In the genomic region with DNA sequence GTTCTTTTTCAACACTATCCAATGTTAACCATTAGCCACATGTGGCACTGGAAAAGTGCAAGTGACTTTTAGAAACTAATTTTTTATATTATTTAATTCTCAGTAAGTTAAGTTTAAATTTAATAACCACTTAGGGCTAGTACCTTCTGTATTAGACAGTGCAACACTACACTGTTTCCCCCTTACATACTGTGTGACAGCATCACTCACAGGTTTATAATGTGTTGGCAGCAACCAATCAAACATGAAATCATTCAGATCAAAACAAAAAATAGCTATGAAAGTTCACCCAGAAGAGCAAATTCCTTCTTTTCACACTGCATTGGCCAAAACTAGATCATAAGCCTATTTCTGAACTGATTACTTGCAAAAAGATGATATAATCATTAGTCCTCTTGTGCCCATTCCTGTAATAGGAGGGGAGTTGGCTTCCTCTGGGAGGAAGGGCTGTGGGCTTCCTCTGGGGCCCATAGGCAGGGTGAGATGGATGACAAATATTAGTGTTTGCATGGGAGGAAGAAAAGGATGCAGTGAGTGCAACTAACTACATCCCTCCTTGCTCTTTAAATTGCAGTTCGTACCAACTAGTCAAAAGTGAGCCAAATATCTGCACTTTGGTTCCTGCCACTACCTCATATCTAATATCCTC, we compare ENCODE assay signal across 18 cellular contexts.
"Had no signal": no experiment of that assay in that cellular context is flagged by ENCODE, and none has a peak within 500 bp of the region (broad histone marks: within the 10 kb centered on the region; RNA-seq: fewer than 3 reads in every experiment).

No MANE protein-coding gene starts in this region.

- H3K4me1 ChIP-seq: colonic mucosa, lower lobe of right lung, sigmoid colon, testis had no signal

- H3K27me3 ChIP-seq: colonic mucosa, sigmoid colon, testis had no signal

- H3K4me3 ChIP-seq: colonic mucosa, lower lobe of right lung, sigmoid colon, testis had no signal

- H3K27ac ChIP-seq: colonic mucosa, lower lobe of right lung, sigmoid colon, testis had no signal

- H3K36me3 ChIP-seq: colonic mucosa, lower lobe of right lung, sigmoid colon had no signal

- DNase-seq: activated CD4-positive, alpha-beta T cell treated with anti-CD3 and anti-CD28 coated beads, Interleukin-2, amount 10 ng/mL, durations not matched to agents 24 days and 14 days; activated CD8-positive, alpha-beta T cell treated with anti-CD3 and anti-CD28 coated beads for 36 hours; activated naive CD4-positive, alpha-beta T cell treated with anti-CD3 and anti-CD28 coated beads, Interleukin-2, amount 10 ng/mL, durations not matched to agents 7 days and 5 days; activated naive CD8-positive, alpha-beta T cell treated with anti-CD3 and anti-CD28 coated beads, Interleukin-2, amount 50 U/mL, for 24 hours; activated T-cell treated with anti-CD3 and anti-CD28 coated beads, Interleukin-2, amount 50 U/mL, for 1 hour; anterior cingulate cortex; colonic mucosa; hypothalamus; islet precursor cell; left colon; lower lobe of right lung; sigmoid colon; stimulated activated CD4-positive, alpha-beta T cell treated with anti-CD3 and anti-CD28 coated beads, Interleukin-4, amount 100 ng/mL, for 24 hours; T-cell; T-helper 9 cell; testis had no signal

- H3K9me3 ChIP-seq: colonic mucosa, lower lobe of right lung, sigmoid colon, testis had no signal

- ATAC-seq: activated CD8-positive, alpha-beta T cell treated with anti-CD3 and anti-CD28 coated beads for 36 hours; activated naive CD8-positive, alpha-beta T cell treated with anti-CD3 and anti-CD28 coated beads, Interleukin-2, amount 50 U/mL, for 24 hours; left colon; lower lobe of right lung; natural killer cell treated with Interleukin-12 subunit alpha and Interleukin-12 subunit beta and Interleukin-15 and Interleukin-18, amount 100 ng/mL, for 72 hours; stimulated activated effector memory CD8-positive, alpha-beta T cell treated with anti-CD3 and anti-CD28 coated beads, Interleukin-12 subunit alpha, Interleukin-12 subunit beta, amount 100 ng/mL, for 72 hours; T-cell had no signal
